ENCODE assay signal across 24 cellular contexts in the genomic region with DNA sequence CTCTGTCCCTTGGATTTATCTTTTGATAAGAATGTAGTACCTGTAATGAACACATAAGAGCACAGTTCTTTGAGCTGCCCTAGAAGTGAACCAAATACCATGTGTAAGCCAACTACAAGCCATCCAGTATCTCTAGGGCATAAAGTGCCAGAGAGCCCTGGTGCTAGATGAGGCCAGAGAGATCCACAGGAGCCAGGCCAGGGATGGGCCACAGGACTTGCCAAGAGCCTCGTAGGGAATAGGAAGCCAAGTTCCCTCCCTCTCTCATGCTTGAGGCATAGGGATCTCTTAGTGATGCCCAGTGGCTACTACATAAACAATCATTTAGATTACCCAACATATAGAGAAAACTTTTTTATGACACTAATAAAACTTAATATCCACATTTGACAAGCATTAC.
"Had no signal": no experiment of that assay in that cellular context is flagged by ENCODE, and none has a peak within 500 bp of the region (broad histone marks: within the 10 kb centered on the region; RNA-seq: fewer than 3 reads in every experiment).

No MANE protein-coding gene starts in this region.

- H3K27me3 ChIP-seq: dorsolateral prefrontal cortex, esophagus muscularis mucosa, hepatocyte had no signal

- ATAC-seq: foreskin keratinocyte, gastroesophageal sphincter, left colon, left lobe of liver, lower lobe of right lung, mucosa of descending colon had no signal

- FAIRE-seq: endothelial cell of umbilical vein, frontal cortex, kidney had no signal

- H3K4me3 ChIP-seq: coronary artery, dorsolateral prefrontal cortex, esophagus muscularis mucosa, gastroesophageal sphincter, heart left ventricle, hepatocyte, left ventricle myocardium inferior, lower lobe of right lung, mucosa of descending colon had no signal

- H3K36me3 ChIP-seq: esophagus muscularis mucosa, gastroesophageal sphincter, heart left ventricle, left ventricle myocardium inferior, lower lobe of right lung had no signal

- DNase-seq: dermis blood vessel endothelial cell; dorsolateral prefrontal cortex; effector CD4-positive, alpha-beta T cell; effector memory CD4-positive, alpha-beta T cell; foreskin keratinocyte; hypothalamus; immature natural killer cell; islet precursor cell; kidney; kidney glomerular epithelial cell; left colon; left ventricle myocardium inferior; lower lobe of right lung; mesenchymal stem cell; mucosa of descending colon; naive B cell had no signal
